Comparison of ENCODE assay signal across 17 cellular contexts in genomic region chr1:245301162-245301580, GRCh38.
DNase-seq lines count a peak whose midpoint lies in the region; ATAC-seq and TF ChIP-seq lines count a peak whose summit lies in the region.
"Had no signal": no experiment of that assay in that cellular context is flagged by ENCODE, and none has a peak within 500 bp of the region (broad histone marks: within the 10 kb centered on the region; RNA-seq: fewer than 3 reads in every experiment).

No MANE protein-coding gene starts in this region.

- no peaks in the 10 kb centered on the region for H3K27me3 Mint-ChIP-seq in WTC11 (ENCODE audit: low read depth)
- H3K27me3 Mint-ChIP-seq: activated CD4-positive, alpha-beta T cell treated with anti-CD3 and anti-CD28 coated beads, Interleukin-2, amount 10 ng/mL, durations not matched to agents 24 days and 14 days; IgD-negative memory B cell had no signal

- POLR2A ChIA-PET in WTC11 (lab: Charles Lee), result no interaction called here

- peaks cover 4% of the 10 kb centered on the region for H3K9me3 Mint-ChIP-seq in WTC11
- H3K9me3 Mint-ChIP-seq: activated CD4-positive, alpha-beta T cell treated with anti-CD3 and anti-CD28 coated beads, Interleukin-2, amount 10 ng/mL, durations not matched to agents 24 days and 14 days; memory B cell had no signal

- TF ChIP-seq CTCF in AG10803 (conservative IDR thresholded peaks at IDR 0.05; ENCODE audit: low read length), result no peak
- TF ChIP-seq CTCF in astrocyte of the cerebellum (IDR thresholded peaks at IDR 0.05; ENCODE audit: low read depth, low read length, missing control alignments), result no peak
- no peak for TF ChIP-seq CTCF in GM20000 (IDR thresholded peaks at IDR 0.05; ENCODE audit: extremely low read depth, missing control alignments)
- TF ChIP-seq CTCF in GM13977 (IDR thresholded peaks at IDR 0.05; ENCODE audit: extremely low read depth, insufficient read depth, missing control alignments), result no peak
- no peak for TF ChIP-seq CTCF in WTC11 (IDR thresholded peaks at IDR 0.05)

- no peaks in the 10 kb centered on the region for H3K4me1 Mint-ChIP-seq in WTC11
- H3K4me1 Mint-ChIP-seq: activated CD4-positive, alpha-beta T cell treated with anti-CD3 and anti-CD28 coated beads, Interleukin-2, amount 10 ng/mL, durations not matched to agents 24 days and 14 days; memory B cell had no signal

- no peaks in the 10 kb centered on the region for H3K36me3 Mint-ChIP-seq in WTC11
- H3K36me3 Mint-ChIP-seq: IgD-negative memory B cell, memory B cell had no signal

- no peak overlapping the region for H3K4me3 Mint-ChIP-seq in WTC11
- H3K4me3 Mint-ChIP-seq: activated CD4-positive, alpha-beta T cell treated with anti-CD3 and anti-CD28 coated beads, Interleukin-2, amount 10 ng/mL, durations not matched to agents 24 days and 14 days; IgD-negative memory B cell; memory B cell had no signal

- CTCF ChIA-PET in WTC11 (lab: Charles Lee), result no interaction called here

- no peak overlapping the region for H3K4me3 ChIP-seq in AG10803 (ENCODE audit: low read length)
- no peak overlapping the region for H3K4me3 ChIP-seq in astrocyte of the cerebellum (ENCODE audit: low read depth, low read length)
- H3K4me3 ChIP-seq: ascending aorta, PC-9, transverse colon had no signal

- ATAC-seq in HG03342 (IDR thresholded peaks at IDR 0.05; ENCODE audit: unreplicated experiment), result no peak
- ATAC-seq in WTC11, result no peak

- DNase-seq in AG10803 (ENCODE audit: low read depth), result peak; percentile 68
- DNase-seq in astrocyte of the cerebellum (ENCODE audit: low read depth), result peak; percentile 65
- peak; percentile 44 for DNase-seq in foreskin melanocyte
- DNase-seq in mucosa of gallbladder (ENCODE audit: low spot score), result peak; percentile 39
- no peak for DNase-seq in GM20000 (ENCODE audit: low spot score)
- DNase-seq in GM13977 (ENCODE audit: low spot score), result no peak
- DNase-seq in WTC11 (ENCODE audit: low spot score), result no peak
- DNase-seq: activated CD4-positive, alpha-beta T cell treated with anti-CD3 and anti-CD28 coated beads, Interleukin-2, amount 10 ng/mL, durations not matched to agents 24 days and 14 days; DMS 273 treated with DMSO at 0.1 percent for 48 hours; NCI-H1436; NCI-H446 treated with DMSO at 0.1 percent for 48 hours; PC-9; transverse colon had no signal

- in situ Hi-C loops in astrocyte of the cerebellum (cut with HindIII; ENCODE audit: low sequenced_read_pairs) (no loop called here), GM13977 (cut with MboI; ENCODE audit: low pct_unique_long_range_greater_than_20kb, low sequenced_read_pairs, unreplicated experiment) (no loop called here)

- no peak overlapping the region for H3K27ac Mint-ChIP-seq in WTC11
- H3K27ac Mint-ChIP-seq: activated CD4-positive, alpha-beta T cell treated with anti-CD3 and anti-CD28 coated beads, Interleukin-2, amount 10 ng/mL, durations not matched to agents 24 days and 14 days; IgD-negative memory B cell; memory B cell had no signal

TF ChIP-seq in WTC11, 78 proteins besides CTCF, POLR2A, EP300 and RAD21 (continues in another document):
- TF ChIP-seq IRF1 (CRISPR knock-in tag; IDR thresholded peaks at IDR 0.05), result no peak
- no peak for TF ChIP-seq CDX4 (CRISPR knock-in tag; IDR thresholded peaks at IDR 0.05; ENCODE audit: borderline replicate concordance)
- no peak for TF ChIP-seq MLX (CRISPR knock-in tag; IDR thresholded peaks at IDR 0.05)
- no peak for TF ChIP-seq ZNF532 (CRISPR knock-in tag; IDR thresholded peaks at IDR 0.05; ENCODE audit: borderline replicate concordance)
- TF ChIP-seq ARID4B (CRISPR knock-in tag; IDR thresholded peaks at IDR 0.05; ENCODE audit: borderline replicate concordance), result no peak
- no peak for TF ChIP-seq TP53 (CRISPR knock-in tag; IDR thresholded peaks at IDR 0.05)
- no peak for TF ChIP-seq PREB (CRISPR knock-in tag; IDR thresholded peaks at IDR 0.05; ENCODE audit: borderline replicate concordance)
- no peak for TF ChIP-seq CBFB (CRISPR knock-in tag; IDR thresholded peaks at IDR 0.05; ENCODE audit: low read depth)

Comparison
In these comparisons a context has a peak if more than half of its experiments do, and no peak if none do; other contexts are left out.
1. DNase-seq: peak in AG10803 (single experiment), astrocyte of the cerebellum (single experiment), foreskin melanocyte (single experiment) and mucosa of gallbladder (single experiment); none in GM20000 (single experiment), GM13977 (single experiment) and WTC11 (single experiment).